In the genomic region with DNA sequence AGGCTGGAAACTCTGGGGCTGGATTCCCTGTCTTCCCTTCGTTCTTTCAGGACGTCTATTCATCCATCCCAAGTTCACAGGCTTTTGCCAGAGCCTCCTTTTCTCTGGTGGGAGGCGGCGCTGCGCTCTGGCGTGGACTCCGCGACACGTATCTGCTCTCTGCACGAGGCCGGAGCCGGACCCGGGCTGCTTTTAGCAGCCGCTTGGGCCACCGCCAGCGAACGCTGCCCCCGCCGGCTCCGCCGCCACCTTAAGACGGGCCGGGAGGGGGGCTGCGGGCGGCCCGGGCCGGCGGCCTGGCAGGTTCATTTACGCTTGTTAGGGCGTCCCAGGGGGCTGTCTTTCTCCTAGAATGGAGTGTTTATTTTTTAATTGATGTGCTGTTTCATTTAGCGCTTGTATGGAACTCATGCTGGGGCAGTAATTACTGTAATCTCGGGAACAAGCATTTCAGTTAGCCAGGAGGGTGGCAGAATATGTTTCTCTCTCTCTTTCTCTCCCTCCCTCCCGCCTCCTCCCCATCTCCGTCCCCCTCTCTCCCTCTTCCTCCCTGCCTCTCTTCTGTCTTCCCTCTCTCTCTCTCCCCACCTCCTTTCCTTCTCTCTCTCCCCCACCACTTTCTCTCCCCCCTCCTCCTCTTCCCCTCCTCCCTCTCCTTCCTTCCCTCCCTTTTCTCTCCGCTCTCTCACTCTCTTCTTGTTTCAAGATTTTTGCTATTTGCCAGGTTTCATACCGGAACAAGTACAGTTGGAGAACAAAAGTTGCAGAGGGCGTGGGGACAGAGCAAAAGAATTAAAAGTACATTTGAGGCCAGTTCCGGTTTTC, we compare ENCODE assay signal across 7 cellular contexts. TPM values are rescaled to one million over a fixed set of nuclear protein-coding genes. Genes with fewer than 3 reads are reported as not detected.
DNase-seq lines count a peak whose midpoint lies in the region; ATAC-seq and TF ChIP-seq lines count a peak whose summit lies in the region.

No MANE protein-coding gene starts in this region.

- H3K4me1 ChIP-seq in right atrium auricular region = peaks cover 0 to 21% of the 10 kb centered on the region in 2 donors
- peaks cover 9% of the 10 kb centered on the region for H3K4me1 ChIP-seq in ovary (ENCODE audit: insufficient read depth)

- WGBS in ovary, 3 donors = 0% methylated on average over 38 of the region's 38 CpGs

- ATAC-seq in HG02870 (IDR thresholded peaks at IDR 0.05; ENCODE audit: unreplicated experiment) = no peak
- no peak for ATAC-seq in HG03108 (IDR thresholded peaks at IDR 0.05; ENCODE audit: unreplicated experiment)

- DNase-seq in GM13977 (ENCODE audit: low spot score) (peak; percentile 43), NCI-H446 treated with DMSO at 0.1 percent for 48 hours (lab: John Stamatoyannopoulos, UW) (peak; percentile 62), anterior cingulate cortex (lab: John Stamatoyannopoulos, UW) (peak in 55 of 58 donors; percentile 17 to 91 (median 63)), right atrium auricular region (ENCODE audit: low spot score) (peak; percentile 88), ovary (peak; percentile 67 to 83 (median 80))

- no peak for TF ChIP-seq POLR2A in ovary (IDR thresholded peaks at IDR 0.05)

- H3K27ac ChIP-seq in right atrium auricular region (peak overlapping the region; percentile 91 to 95), ovary (peak overlapping the region; percentile 2 to 23)

- H3K36me3 ChIP-seq in right atrium auricular region (no peaks in the 10 kb centered on the region), ovary (no peaks in the 10 kb centered on the region)

- in situ Hi-C loops in GM13977 (cut with MboI; ENCODE audit: low pct_unique_long_range_greater_than_20kb, low sequenced_read_pairs, unreplicated experiment) = no loop called here

- TF ChIP-seq CTCF in GM13977 (IDR thresholded peaks at IDR 0.05; ENCODE audit: extremely low read depth, insufficient read depth, missing control alignments) (no peak), right atrium auricular region (IDR thresholded peaks at IDR 0.05) (no peak), ovary (IDR thresholded peaks at IDR 0.05) (no peak)

- intact Hi-C loops in ovary (cut with DNase I) = loop anchor here in 1 of 4 donors (2.0 kb wide), 1 partner anchor 1129 kb away; no protein-coding TSS in a partner anchor

- H3K27me3 ChIP-seq in right atrium auricular region (no peaks in the 10 kb centered on the region), ovary (no peaks in the 10 kb centered on the region)

- TF ChIP-seq EP300 in ovary (IDR thresholded peaks at IDR 0.05) = no peak

- no peaks in the 10 kb centered on the region for H3K9me3 ChIP-seq in right atrium auricular region
- H3K9me3 ChIP-seq in ovary = no peaks in the 10 kb centered on the region

- H3K4me3 ChIP-seq in right atrium auricular region = peak overlapping the region; percentile 64 to 79
- peak overlapping the region; percentile 57 for H3K4me3 ChIP-seq in ovary

RNA-seq across cellular contexts. Expression of gene FZD8, which starts 1.3 kb away (rescaled TPM):
- total RNA-seq in right atrium auricular region (10 to 100 TPM in 1 of 2 donors, 1 to 10 TPM in 1; 6.0 to 15.6 TPM), ovary (10 to 100 TPM in 2 of 7 donors, 1 to 10 TPM in 5; 1.7 to 14.9 (median 3.7) TPM)
- polyA plus RNA-seq in ovary = 1 to 10 TPM; 1.4 to 3.4 TPM

RNA-seq across cellular contexts. Expression of gene GJD4, which starts 38.2 kb away (rescaled TPM):
- total RNA-seq in right atrium auricular region (not detected), ovary (not detected)
- not detected for polyA plus RNA-seq in ovary
